In genomic region chr17:50265690-50266306, GRCh38 we compare ENCODE assay signal across 16 cellular contexts. TPM values are rescaled to one million over a fixed set of nuclear protein-coding genes. Genes with fewer than 3 reads are reported as not detected.
DNase-seq lines count a peak whose midpoint lies in the region; ATAC-seq and TF ChIP-seq lines count a peak whose summit lies in the region.
"Had no signal": no experiment of that assay in that cellular context is flagged by ENCODE, and none has a peak within 500 bp of the region (broad histone marks: within the 10 kb centered on the region; RNA-seq: fewer than 3 reads in every experiment).

No MANE protein-coding gene starts in this region.

- TF ChIP-seq CTCF in suprapubic skin (IDR thresholded peaks at IDR 0.05): no peak
- no peak for TF ChIP-seq CTCF in heart left ventricle (IDR thresholded peaks at IDR 0.05)

- intact Hi-C loops in heart left ventricle (cut with DNase I): no loop called here

- WGBS in suprapubic skin: 54% methylated on average over 10 of the region's 10 CpGs
- WGBS in heart left ventricle, 4 donors: 80 to 86% (median 85%) methylated on average over 10 of the region's 10 CpGs

- peak overlapping the region; percentile 76 for H3K9ac ChIP-seq in adipocyte (ENCODE audit: low read length)

- H3K4me1 ChIP-seq in adipocyte (ENCODE audit: control insufficient read depth, insufficient read depth, low read length): peaks cover 65% of the 10 kb centered on the region
- peaks cover 45% of the 10 kb centered on the region for H3K4me1 ChIP-seq in suprapubic skin
- H3K4me1 ChIP-seq in heart left ventricle: peaks cover 0 to 44% (median 6%) of the 10 kb centered on the region in 12 donors

- no peak for TF ChIP-seq EP300 in suprapubic skin (IDR thresholded peaks at IDR 0.05)

- H3K9me3 ChIP-seq in adipocyte (ENCODE audit: control insufficient read depth, low read length) (no peaks in the 10 kb centered on the region), suprapubic skin (no peaks in the 10 kb centered on the region), heart left ventricle (no peaks in the 10 kb centered on the region)
- H3K9me3 ChIP-seq: Caco-2, esophagus squamous epithelium, mucosa of descending colon, Peyer's patch had no signal

- H3K27me3 ChIP-seq in adipocyte (replicated peaks; ENCODE audit: control insufficient read depth, insufficient read depth, low read length): no peaks in the 10 kb centered on the region
- no peaks in the 10 kb centered on the region for H3K27me3 ChIP-seq in suprapubic skin
- H3K27me3 ChIP-seq in heart left ventricle: no peaks in the 10 kb centered on the region
- H3K27me3 ChIP-seq: esophagus squamous epithelium, Peyer's patch had no signal

- TF ChIP-seq POLR2A in suprapubic skin (IDR thresholded peaks at IDR 0.05) (no peak), heart left ventricle (IDR thresholded peaks at IDR 0.05) (no peak)

- H3K36me3 ChIP-seq in adipocyte (ENCODE audit: control insufficient read depth, insufficient read depth, low read length, severe bottlenecking): no peaks in the 10 kb centered on the region
- H3K36me3 ChIP-seq in suprapubic skin: no peaks in the 10 kb centered on the region
- H3K36me3 ChIP-seq in heart left ventricle: no peaks in the 10 kb centered on the region
- H3K36me3 ChIP-seq: esophagus squamous epithelium, Peyer's patch had no signal

- ATAC-seq in left lobe of liver (no peak), heart left ventricle (no peak)
- ATAC-seq: T-helper 17 cell had no signal

- H3K27ac ChIP-seq in suprapubic skin (peak overlapping the region; percentile 33), caudate nucleus (ENCODE audit: low read depth, low read length) (no peak overlapping the region), heart left ventricle (peak overlapping the region in 1 of 12 donors; percentile 21)

- H3K4me3 ChIP-seq in adipocyte (ENCODE audit: low read length): no peak overlapping the region
- no peak overlapping the region for H3K4me3 ChIP-seq in suprapubic skin
- no peak overlapping the region for H3K4me3 ChIP-seq in heart left ventricle
- H3K4me3 ChIP-seq: esophagus squamous epithelium, mucosa of descending colon, Peyer's patch had no signal

- DNase-seq in H4 (ENCODE audit: low spot score) (peak; percentile 53), adipocyte (ENCODE audit: low read depth) (peak; percentile 34), left lobe of liver (ENCODE audit: low spot score) (peak; percentile 39), suprapubic skin (ENCODE audit: low spot score in 2 of 2) (peak in 1 of 2 donors; percentile 51), caudate nucleus (lab: John Stamatoyannopoulos, UW) (no peak), heart left ventricle (no peak), NCI-H128 (lab: John Stamatoyannopoulos, UW; ENCODE audit: unreplicated experiment) (no peak)
- DNase-seq: activated CD4-positive, alpha-beta memory T cell treated with anti-CD3 and anti-CD28 coated beads, Interleukin-2, amount 10 ng/mL, durations not matched to agents 7 days and 5 days; esophagus squamous epithelium; mucosa of descending colon; NCI-H524 treated with DMSO at 0.1 percent for 48 hours; T-helper 17 cell had no signal

RNA-seq across cellular contexts. Expression of gene TMEM92, which starts 8.5 kb away (rescaled TPM):
- 5.6 and 7.4 TPM in 2 replicates for total RNA-seq in H4 (2014; rRNA removed; shearing (Covaris generic))
- 3.0 TPM for total RNA-seq in left lobe of liver
- 1 to 10 TPM in 1 of 4 donors, not detected in 3; 1.3 TPM for total RNA-seq in suprapubic skin
- not detected for total RNA-seq in heart left ventricle
- under 1 TPM in 1 of 2 donors, not detected in 1; 0.11 TPM for polyA plus RNA-seq in heart left ventricle
- total RNA-seq: pulmonary artery endothelial cell, subcutaneous adipose tissue, T-helper 17 cell had no signal

Comparison
In these comparisons a context has a peak if more than half of its experiments do, and no peak if none do; other contexts are left out.
1. DNase-seq: peak in H4 (single experiment), adipocyte (single experiment) and left lobe of liver (single experiment); none in caudate nucleus (0 of 61), heart left ventricle (0 of 5) and NCI-H128 (single experiment).